Comparison of ENCODE assay signal across 15 cellular contexts in the genomic region with DNA sequence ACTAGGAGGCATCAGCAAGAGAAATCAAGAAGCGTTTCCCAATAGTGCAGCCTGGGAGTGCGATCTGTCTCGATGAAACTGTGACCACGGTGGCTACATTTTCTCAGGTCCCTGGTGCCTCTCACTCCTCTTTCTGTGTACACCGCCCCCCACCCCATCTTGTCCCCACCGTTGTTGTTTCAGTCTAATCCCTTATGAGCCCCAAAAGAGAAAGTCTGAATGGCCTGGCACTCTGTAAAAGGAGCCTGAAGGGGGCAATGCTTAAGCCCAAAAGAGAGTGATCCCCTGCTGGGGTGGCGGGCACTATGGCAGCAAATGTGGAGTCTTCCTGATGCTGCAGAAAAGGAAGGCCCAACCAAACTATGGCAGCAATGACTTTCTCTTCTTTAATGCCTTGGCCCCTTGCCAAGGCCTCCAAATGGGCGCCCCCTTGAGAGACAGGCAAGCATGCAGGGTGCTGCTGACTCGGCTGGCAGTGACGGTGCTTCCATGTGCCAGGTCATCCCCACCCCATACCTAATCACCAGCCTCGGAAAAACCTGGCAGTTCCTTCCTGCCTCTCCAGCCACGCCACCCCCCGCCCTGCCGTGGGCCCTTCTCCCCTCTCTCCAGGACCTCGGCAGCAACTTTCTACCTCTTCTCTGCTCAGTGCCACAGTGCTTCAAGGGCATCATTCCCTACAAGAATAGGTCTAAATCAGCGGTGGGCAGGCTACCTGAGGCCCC.
DNase-seq lines count a peak whose midpoint lies in the region; ATAC-seq and TF ChIP-seq lines count a peak whose summit lies in the region.
"Had no signal": no experiment of that assay in that cellular context is flagged by ENCODE, and none has a peak within 500 bp of the region (broad histone marks: within the 10 kb centered on the region; RNA-seq: fewer than 3 reads in every experiment).

No MANE protein-coding gene starts in this region.

- ATAC-seq in RWPE2 (ENCODE audit: low read depth): no peak
- ATAC-seq: GM12878 had no signal

- H3K27me3 ChIP-seq in RWPE2 (ENCODE audit: insufficient read depth, poor library complexity, severe bottlenecking) (no peaks in the 10 kb centered on the region), brain microvascular endothelial cell (replicated peaks) (no peaks in the 10 kb centered on the region)
- H3K27me3 ChIP-seq: ascending aorta had no signal

- H3K36me3 ChIP-seq in RWPE2 (ENCODE audit: low read depth) (no peaks in the 10 kb centered on the region), brain microvascular endothelial cell (replicated peaks) (no peaks in the 10 kb centered on the region)
- H3K36me3 ChIP-seq: ascending aorta had no signal

- H3K27ac ChIP-seq in RWPE2 (ENCODE audit: poor library complexity, severe bottlenecking) (no peak overlapping the region), brain microvascular endothelial cell (no peak overlapping the region)
- H3K27ac ChIP-seq: ascending aorta had no signal

- no peak for TF ChIP-seq POLR2A in lower leg skin (IDR thresholded peaks at IDR 0.05)

- no peak for TF ChIP-seq CTCF in RWPE2 (IDR thresholded peaks at IDR 0.05; ENCODE audit: poor library complexity, severe bottlenecking)
- no peak for TF ChIP-seq CTCF in lower leg skin (IDR thresholded peaks at IDR 0.05)
- no peak for TF ChIP-seq CTCF in brain microvascular endothelial cell (IDR thresholded peaks at IDR 0.05; ENCODE audit: low read depth, low read length, missing control alignments)

- in situ Hi-C loops in brain microvascular endothelial cell (cut with HindIII; ENCODE audit: low pct_ligation_motif_present, low sequenced_read_pairs): no loop called here

- no peaks in the 10 kb centered on the region for H3K9me3 ChIP-seq in RWPE2 (ENCODE audit: severe bottlenecking)
- H3K9me3 ChIP-seq: ascending aorta had no signal

- H3K4me3 ChIP-seq in RWPE2 (ENCODE audit: severe bottlenecking) (no peak overlapping the region), lower leg skin (ENCODE audit: low read depth, poor library complexity, severe bottlenecking) (no peak overlapping the region), brain microvascular endothelial cell (ENCODE audit: low read depth, low read length) (no peak overlapping the region)
- H3K4me3 ChIP-seq: ascending aorta, GM12878 had no signal

- DNase-seq in activated effector memory CD4-positive, alpha-beta T cell treated with anti-CD3 and anti-CD28 coated beads, Interleukin-2, amount 50 U/mL, for 16 hours: peak; percentile 48
- no peak for DNase-seq in activated effector memory CD4-positive, alpha-beta T cell treated with Interleukin-2 at 50 U/mL for 16 hours
- DNase-seq in RWPE2 (ENCODE audit: low spot score) (peak; percentile 33), lower leg skin (ENCODE audit: low spot score in 2 of 2) (peak; percentile 13 to 82), ureter (ENCODE audit: low spot score) (peak; percentile 36), NCI-H226 (no peak), brain microvascular endothelial cell (no peak)
- DNase-seq in activated T-cell treated with anti-CD3 and anti-CD28 coated beads, Interleukin-2, amount 50 U/mL, for 48 hours: no peak
- DNase-seq: activated CD4-positive, alpha-beta T cell treated with anti-CD3 and anti-CD28 coated beads for 1 hour; activated naive CD4-positive, alpha-beta T cell treated with anti-CD3 and anti-CD28 coated beads, Interleukin-2, amount 50 U/mL, for 16 hours; CD4-positive, alpha-beta T cell; DMS53; immature natural killer cell had no signal

- 70 to 74% methylated on average over 16 of the region's 16 CpGs for WGBS in lower leg skin, 2 donors

- H3K4me1 ChIP-seq in RWPE2 (ENCODE audit: insufficient read depth, poor library complexity, severe bottlenecking): peaks cover 5% of the 10 kb centered on the region
- H3K4me1 ChIP-seq: ascending aorta had no signal

- intact Hi-C loops in lower leg skin (cut with DNase I; ENCODE audit: low total_unique reads): no loop called here

Comparison
In these comparisons a context has a peak if more than half of its experiments do, and no peak if none do; other contexts are left out.
1. DNase-seq: peak in activated effector memory CD4-positive, alpha-beta T cell treated with anti-CD3 and anti-CD28 coated beads, Interleukin-2, amount 50 U/mL, for 16 hours (single experiment), RWPE2 (single experiment), lower leg skin (2 of 2) and ureter (single experiment); none in activated effector memory CD4-positive, alpha-beta T cell treated with Interleukin-2 at 50 U/mL for 16 hours (single experiment), NCI-H226 (single experiment), brain microvascular endothelial cell (single experiment) and activated T-cell treated with anti-CD3 and anti-CD28 coated beads, Interleukin-2, amount 50 U/mL, for 48 hours (0 of 2).